Comparison of ENCODE assay signal across 8 cellular contexts in genomic region chr1:64967381-64967780, GRCh38. TPM values are rescaled to one million over a fixed set of nuclear protein-coding genes. Genes with fewer than 3 reads are reported as not detected.
DNase-seq lines count a peak whose midpoint lies in the region; TF ChIP-seq lines count a peak whose summit lies in the region.
"Had no signal": no experiment of that assay in that cellular context is flagged by ENCODE, and none has a peak within 500 bp of the region (broad histone marks: within the 10 kb centered on the region; RNA-seq: fewer than 3 reads in every experiment).

No MANE protein-coding gene starts in this region.

- H3F3A ChIP-seq in smooth muscle cell (ENCODE audit: low read depth): no peaks in the 10 kb centered on the region

- H3K27ac ChIP-seq in VCaP (peak overlapping the region; percentile 84), hepatocyte (no peak overlapping the region), smooth muscle cell (ENCODE audit: low read depth) (no peak overlapping the region)

- H3K4me3 ChIP-seq in hepatocyte: no peak overlapping the region
- H3K4me3 ChIP-seq in smooth muscle cell: peak overlapping the region; percentile 99

- H3K79me2 ChIP-seq in hepatocyte (peaks cover 35% of the 10 kb centered on the region), smooth muscle cell (ENCODE audit: low read depth) (peaks cover 36% of the 10 kb centered on the region)

- no peaks in the 10 kb centered on the region for H3K9me3 Mint-ChIP-seq in HFFc6

- H3K4me1 ChIP-seq in hepatocyte (ENCODE audit: insufficient read depth): peaks cover 6% of the 10 kb centered on the region
- peaks cover 16% of the 10 kb centered on the region for H3K4me1 ChIP-seq in smooth muscle cell (ENCODE audit: low read depth)

- no peak overlapping the region for H3K9ac ChIP-seq in smooth muscle cell (ENCODE audit: low read depth)

- H3K27me3 ChIP-seq in hepatocyte (no peaks in the 10 kb centered on the region), smooth muscle cell (ENCODE audit: low read depth) (no peaks in the 10 kb centered on the region)

- peak overlapping the region; percentile 88 for H3K4me3 Mint-ChIP-seq in HFFc6

- H4K20me1 ChIP-seq in hepatocyte (ENCODE audit: insufficient read depth, poor library complexity, severe bottlenecking) (peaks cover 24% of the 10 kb centered on the region), smooth muscle cell (ENCODE audit: low read depth) (peaks cover 33% of the 10 kb centered on the region)

- H3K36me3 ChIP-seq in hepatocyte (replicated peaks; ENCODE audit: insufficient read depth, low read depth) (no peaks in the 10 kb centered on the region), smooth muscle cell (ENCODE audit: low read depth) (no peaks in the 10 kb centered on the region)

- no peaks in the 10 kb centered on the region for H3K9me2 ChIP-seq in hepatocyte (replicated peaks; ENCODE audit: insufficient read depth)

- no peak overlapping the region; the same call in 1 of the 2 replicates for H3K27ac Mint-ChIP-seq in HFFc6

- WGBS in hepatocyte (ENCODE audit: low lambda C conversion rate, missing lambda C conversion rate): 69% methylated on average over 6 of the region's 6 CpGs
- 86% methylated on average over 6 of the region's 6 CpGs for WGBS in smooth muscle cell (ENCODE audit: low lambda C conversion rate)

- H3K27me3 Mint-ChIP-seq in HFFc6 (ENCODE audit: insufficient read depth): peaks cover 2% of the 10 kb centered on the region; the same call in 1 of the 2 replicates

- no peaks in the 10 kb centered on the region; the same call in 1 of the 2 replicates for H3K36me3 Mint-ChIP-seq in HFFc6 (ENCODE audit: low read depth)

- DNase-seq in HFFc6 (no peak), hepatocyte (ENCODE audit: low spot score) (no peak), smooth muscle cell (lab: John Stamatoyannopoulos, UW; ENCODE audit: unreplicated experiment) (no peak), NCI-H2171 treated with DMSO at 0.1 percent for 48 hours (lab: John Stamatoyannopoulos, UW) (no peak), activated gamma-delta T cell treated with Interleukin-2 at 50 U/mL for 16 hours (no peak), pons (ENCODE audit: low spot score) (no peak)
- DNase-seq: activated CD4-positive, alpha-beta T cell treated with anti-CD3 and anti-CD28 coated beads, Interleukin-2, amount 50 U/mL, for 4 hours had no signal

- peaks cover 37% of the 10 kb centered on the region for H3K4me1 Mint-ChIP-seq in HFFc6 (ENCODE audit: low read depth)

- H3K4me2 ChIP-seq in hepatocyte (peak overlapping the region; percentile 84), smooth muscle cell (peak overlapping the region; percentile 100)

- H2AFZ ChIP-seq in hepatocyte (peak overlapping the region; percentile 98), smooth muscle cell (ENCODE audit: low read depth) (no peak overlapping the region)

- H3K9me3 ChIP-seq in hepatocyte (ENCODE audit: low read depth) (no peaks in the 10 kb centered on the region), smooth muscle cell (replicated peaks; ENCODE audit: low read depth) (no peaks in the 10 kb centered on the region)

- no peak for TF ChIP-seq CTCF in HFFc6 (IDR thresholded peaks at IDR 0.05)
- no peak for TF ChIP-seq CTCF in VCaP (conservative IDR thresholded peaks at IDR 0.05)
- TF ChIP-seq CTCF in hepatocyte (IDR thresholded peaks at IDR 0.05; ENCODE audit: poor library complexity): no peak
- no peak for TF ChIP-seq CTCF in smooth muscle cell (IDR thresholded peaks at IDR 0.05; ENCODE audit: borderline replicate concordance, insufficient read depth, poor library complexity, severe bottlenecking)

RNA-seq across cellular contexts. Expression of gene JAK1, which starts 1.0 kb away (rescaled TPM):
- total RNA-seq in HFFc6 (2021; fragmentation: NEBNext Ultra II Directional; extraction: Animal tissue kit (Norgen Biotek cat#: 25700)): 100 to 1,000 TPM in 2 of 6 experiments, 10 to 100 TPM in 4; 90.0 to 104 (median 98.3) TPM
- total RNA-seq in hepatocyte (102 and 104 TPM in 2 replicates), smooth muscle cell (101 and 110 TPM in 2 replicates)
- polyA plus RNA-seq in hepatocyte (60.2 and 63.5 TPM in 2 replicates), smooth muscle cell (44.9 and 52.4 TPM in 2 replicates)
